ENCODE assay signal across 23 cellular contexts in genomic region chr3:197085137-197085536, GRCh38.
"Had no signal": no experiment of that assay in that cellular context is flagged by ENCODE, and none has a peak within 500 bp of the region (broad histone marks: within the 10 kb centered on the region; RNA-seq: fewer than 3 reads in every experiment).

No MANE protein-coding gene starts in this region.

- H3K27me3 ChIP-seq: esophagus muscularis mucosa, gastrocnemius medialis, heart right ventricle, left lung, ovary, right atrium auricular region, sigmoid colon, tibial artery, upper lobe of left lung, vagina had no signal

- H3K4me1 ChIP-seq: lower lobe of right lung, tibial artery, upper lobe of left lung, vagina had no signal

- H3K36me3 ChIP-seq: ovary, sigmoid colon, tibial artery, vagina had no signal

- H3K4me1 Mint-ChIP-seq: neural crest cell had no signal

- H3K27ac ChIP-seq: epithelial cell of prostate, esophagus muscularis mucosa, gastrocnemius medialis, heart right ventricle, left lung, lower lobe of right lung, ovary, right atrium auricular region, sigmoid colon, skin epidermis, tibial artery, upper lobe of left lung, vagina had no signal

- DNase-seq: effector memory CD8-positive, alpha-beta T cell; gastrocnemius medialis; heart right ventricle; left lung; lower lobe of right lung; natural killer cell; nucleus accumbens; ovary; sigmoid colon; stimulated activated CD4-positive, alpha-beta T cell treated with anti-CD3 and anti-CD28 coated beads, Interleukin-2, amount 100 ng/mL, for 24 hours; stimulated activated CD4-positive, alpha-beta T cell treated with anti-CD3 and anti-CD28 coated beads, Interleukin-4, amount 100 ng/mL, for 4 hours; stimulated activated naive CD4-positive, alpha-beta T cell treated with Interleukin-2 at 50 U/mL for 16 hours; tibial artery; upper lobe of left lung had no signal

- H3K36me3 Mint-ChIP-seq: natural killer cell had no signal

- H3K4me3 Mint-ChIP-seq: dendritic cell treated with granulocyte-macrophage colony-stimulating factor and Interleukin-4, amounts not matched to agents 40 ng/mL and 50 ng/mL, for 4 days; effector memory CD8-positive, alpha-beta T cell; memory B cell; mesothelial cell of epicardium; natural killer cell; neural crest cell had no signal

- H3K9me3 ChIP-seq: esophagus muscularis mucosa, gastrocnemius medialis, heart right ventricle, left lung, lower lobe of right lung, ovary, right atrium auricular region, sigmoid colon, tibial artery, upper lobe of left lung, vagina had no signal

- H3K27me3 Mint-ChIP-seq: dendritic cell treated with granulocyte-macrophage colony-stimulating factor and Interleukin-4, amounts not matched to agents 40 ng/mL and 50 ng/mL, for 4 days; effector memory CD8-positive, alpha-beta T cell; memory B cell had no signal

- H3K27ac Mint-ChIP-seq: dendritic cell treated with granulocyte-macrophage colony-stimulating factor and Interleukin-4, amounts not matched to agents 40 ng/mL and 50 ng/mL, for 4 days; effector memory CD8-positive, alpha-beta T cell; memory B cell; mesothelial cell of epicardium; natural killer cell had no signal

- H3K9me3 Mint-ChIP-seq: dendritic cell treated with granulocyte-macrophage colony-stimulating factor and Interleukin-4, amounts not matched to agents 40 ng/mL and 50 ng/mL, for 4 days; effector memory CD8-positive, alpha-beta T cell; memory B cell; natural killer cell; neural crest cell had no signal

- ATAC-seq: effector memory CD8-positive, alpha-beta T cell; gastrocnemius medialis; heart right ventricle; left lung; lower lobe of right lung; natural killer cell had no signal

- H3K4me3 ChIP-seq: esophagus muscularis mucosa, gastrocnemius medialis, heart right ventricle, left lung, lower lobe of right lung, ovary, right atrium auricular region, sigmoid colon, skin epidermis, tibial artery, upper lobe of left lung, vagina had no signal
